Comparison of ENCODE assay signal across 22 cellular contexts in the genomic region with DNA sequence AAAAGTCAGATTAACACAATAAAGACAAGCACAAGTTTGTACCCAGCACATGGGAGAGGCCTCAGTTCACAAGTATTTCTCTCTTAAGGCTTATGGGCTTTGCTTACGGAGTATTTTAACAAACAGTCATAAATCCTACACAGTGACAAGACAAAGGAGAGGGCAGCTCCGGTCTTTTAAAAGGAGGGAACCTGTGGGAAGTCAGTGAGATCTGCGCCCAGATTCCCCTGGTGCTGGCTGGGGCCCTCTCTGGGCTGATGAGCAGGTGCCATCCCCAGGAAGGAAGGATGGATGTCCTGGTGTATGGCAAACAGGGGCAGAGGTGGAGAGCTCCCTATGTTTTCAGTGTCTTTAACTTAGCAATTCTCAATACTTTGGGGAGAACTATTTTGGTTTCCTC.
A peak's percentile ranks its signal among the peaks of the same experiment; 100 is the strongest.
DNase-seq lines count a peak whose midpoint lies in the region; ATAC-seq and TF ChIP-seq lines count a peak whose summit lies in the region.
"Had no signal": no experiment of that assay in that cellular context is flagged by ENCODE, and none has a peak within 500 bp of the region (broad histone marks: within the 10 kb centered on the region; RNA-seq: fewer than 3 reads in every experiment).

No MANE protein-coding gene starts in this region.

- TF ChIP-seq CTCF in H9 (conservative IDR thresholded peaks at IDR 0.05) = no peak
- no peak for TF ChIP-seq CTCF in IMR-90 (conservative IDR thresholded peaks at IDR 0.05; ENCODE audit: low read depth, low read length)
- TF ChIP-seq CTCF in GM10248 (IDR thresholded peaks at IDR 0.05; ENCODE audit: control extremely low read depth, extremely low read depth, low read depth, missing control alignments) = no peak

- no peaks in the 10 kb centered on the region for H3K9me1 ChIP-seq in IMR-90 (ENCODE audit: insufficient read depth, low read length)

- no peak overlapping the region for H3K4me3 ChIP-seq in IMR-90 (ENCODE audit: insufficient read depth, low read depth, low read length)
- H3K4me3 ChIP-seq: A549; BLaER1 treated with 17β-estradiol and CSF1 and Interleukin-3, amounts not matched to agents 10 nM and 100 nM had no signal

- H2AFZ ChIP-seq in H9 (ENCODE audit: low read length) = no peak overlapping the region
- no peak overlapping the region for H2AFZ ChIP-seq in IMR-90 (replicated peaks; ENCODE audit: low read length, poor library complexity)

- peaks cover 18 to 36% of the 10 kb centered on the region in 2 experiments for H3K4me1 Mint-ChIP-seq in H9
- H3K4me1 Mint-ChIP-seq: CD14-positive monocyte; CD8-positive, alpha-beta memory T cell had no signal

- no peaks in the 10 kb centered on the region for H3K36me3 ChIP-seq in IMR-90 (ENCODE audit: control insufficient read depth, insufficient read depth, low read length)
- H3K36me3 ChIP-seq: BE2C; BLaER1 treated with 17β-estradiol and CSF1 and Interleukin-3, amounts not matched to agents 10 nM and 100 nM had no signal

- peaks cover 3% of the 10 kb centered on the region for H3K27me3 Mint-ChIP-seq in H9 (ENCODE audit: low read depth)
- H3K27me3 Mint-ChIP-seq: CD4-positive, alpha-beta T cell had no signal

- H3K27ac ChIP-seq in H9 (ENCODE audit: insufficient read length, low read depth, low read length) (no peak overlapping the region), IMR-90 (ENCODE audit: insufficient read depth, low read length) (no peak overlapping the region)
- H3K27ac ChIP-seq: A549; BLaER1 treated with 17β-estradiol and CSF1 and Interleukin-3, amounts not matched to agents 10 nM and 100 nM had no signal

- H2BK120ac ChIP-seq in H9 (ENCODE audit: low read depth, low read length, poor library complexity, severe bottlenecking) (no peak overlapping the region), IMR-90 (ENCODE audit: low read depth, low read length) (no peak overlapping the region)

- H3K79me1 ChIP-seq in H9 (ENCODE audit: insufficient read depth, low read depth, low read length, poor library complexity, severe bottlenecking) (no peaks in the 10 kb centered on the region), IMR-90 (ENCODE audit: low read depth in 1 of 2, low read length in 2 of 2) (no peaks in the 10 kb centered on the region)

- H2BK5ac ChIP-seq in H9 (ENCODE audit: insufficient read length, low read length) (no peak overlapping the region), IMR-90 (ENCODE audit: low read depth, low read length, poor library complexity, severe bottlenecking) (no peak overlapping the region)

- no peaks in the 10 kb centered on the region for H3K23me2 ChIP-seq in H9 (ENCODE audit: insufficient read length, low read depth, low read length, poor library complexity, severe bottlenecking)

- DNase-seq in ELF-1 (ENCODE audit: low read depth, low spot score) (peak; percentile 11), H9 (no peak), IMR-90 (no peak), left kidney (ENCODE audit: low read depth, low spot score) (peak; percentile 50), GM10248 (ENCODE audit: extremely low spot score) (no peak), sciatic nerve (ENCODE audit: low spot score) (no peak)
- DNase-seq: 8988T; ACHN; AML-193; BE2C; CD4-positive, alpha-beta T cell; CD8-positive, alpha-beta memory T cell; DMS 273 treated with DMSO at 0.1 percent for 48 hours; DMS79; EL; GF-D8; GOT3 had no signal

- H2BK20ac ChIP-seq in H9 (ENCODE audit: low read depth, low read length, poor library complexity, severe bottlenecking) (no peak overlapping the region), IMR-90 (ENCODE audit: low read depth, low read length) (no peak overlapping the region)

- H2AK9ac ChIP-seq in IMR-90 (replicated peaks; ENCODE audit: low read depth, low read length, poor library complexity) = peak overlapping the region; percentile 52

- dilution Hi-C loops in IMR-90 (cut with HindIII; ENCODE audit: low sequenced_read_pairs, unreplicated experiment) = no loop called here

- H3K4ac ChIP-seq in H9 (ENCODE audit: low read depth, low read length) (no peak overlapping the region), IMR-90 (ENCODE audit: low read depth, low read length) (no peak overlapping the region)

- no peak overlapping the region for H3K4me3 Mint-ChIP-seq in H9
- H3K4me3 Mint-ChIP-seq: CD14-positive monocyte; CD4-positive, alpha-beta T cell; CD8-positive, alpha-beta memory T cell had no signal

- H3K23ac ChIP-seq in H9 (ENCODE audit: insufficient read length, low read depth, low read length) (no peak overlapping the region), IMR-90 (ENCODE audit: low read depth, low read length) (no peak overlapping the region)

- no CpG with 5 or more reads among the region's 3 CpGs for WGBS in H9 (ENCODE audit: extremely low coverage, insufficient read length, low lambda C conversion rate)
- no CpG with 5 or more reads among the region's 3 CpGs for WGBS in IMR-90 (ENCODE audit: extremely low coverage in 2 of 2, insufficient read length in 1 of 2), 2 experiments

- H3K56ac ChIP-seq in H9 (ENCODE audit: insufficient read length, low read depth, low read length) = no peak overlapping the region
- H3K56ac ChIP-seq in IMR-90 (ENCODE audit: extremely low read depth, insufficient read depth, low read length) = no peak overlapping the region

- H4K91ac ChIP-seq in H9 (ENCODE audit: insufficient read length, low read depth, low read length) (no peak overlapping the region), IMR-90 (ENCODE audit: insufficient read depth, low read depth, low read length) (no peak overlapping the region)

- H2AK5ac ChIP-seq in H9 (ENCODE audit: insufficient read length, low read length) = no peak overlapping the region
- no peak overlapping the region for H2AK5ac ChIP-seq in IMR-90 (ENCODE audit: low read depth, low read length)

- no peak overlapping the region for H4K5ac ChIP-seq in H9 (ENCODE audit: insufficient read length, low read depth, low read length)
- no peak overlapping the region for H4K5ac ChIP-seq in IMR-90 (ENCODE audit: low read depth, low read length)

- no peaks in the 10 kb centered on the region for H4K20me1 ChIP-seq in H9 (ENCODE audit: control insufficient read depth, insufficient read depth, insufficient read length)
- H4K20me1 ChIP-seq in IMR-90 (ENCODE audit: insufficient read depth, low read length) = no peaks in the 10 kb centered on the region
- H4K20me1 ChIP-seq: BLaER1 treated with 17β-estradiol and CSF1 and Interleukin-3, amounts not matched to agents 10 nM and 100 nM had no signal

- H3K4me1 ChIP-seq in H9 (ENCODE audit: insufficient read depth, low read length) = peaks cover 3% of the 10 kb centered on the region; the same call in 1 of the 2 replicates
- no peaks in the 10 kb centered on the region for H3K4me1 ChIP-seq in IMR-90 (ENCODE audit: control insufficient read depth, insufficient read depth, low read length)
- H3K4me1 ChIP-seq: A549, BE2C had no signal

- H3K14ac ChIP-seq in H9 (ENCODE audit: insufficient read depth, low read length) = no peak overlapping the region
- no peak overlapping the region for H3K14ac ChIP-seq in IMR-90 (replicated peaks; ENCODE audit: low read depth, low read length)

- TF ChIP-seq POLR2A in IMR-90 (IDR thresholded peaks at IDR 0.05; ENCODE audit: low read depth, low read length) = no peak

- H3T11ph ChIP-seq in H9 (ENCODE audit: low read length) = no peak overlapping the region

- TF ChIP-seq RAD21 in IMR-90 (IDR thresholded peaks at IDR 0.05; ENCODE audit: low read length) = no peak

- in situ Hi-C loops in IMR-90 (cut with MboI; ENCODE audit: low sequenced_read_pairs) = no loop called here

- H2BK15ac ChIP-seq in H9 (ENCODE audit: low read depth, low read length) = no peak overlapping the region
- H2BK15ac ChIP-seq in IMR-90 (ENCODE audit: low read depth, low read length) = no peak overlapping the region

- H3K18ac ChIP-seq in H9 (ENCODE audit: insufficient read length, low read depth, low read length) = no peak overlapping the region
- no peak overlapping the region for H3K18ac ChIP-seq in IMR-90 (ENCODE audit: low read depth, low read length)

- H3K9me3 Mint-ChIP-seq in H9 = peaks cover 7 to 77% of the 10 kb centered on the region in 2 experiments; a peak in 3 of 5 replicates

- intact Hi-C loops in IMR-90 (cut with micrococcal nuclease) (no loop called here), sciatic nerve (cut with DNase I) (no loop called here)

- H2BK12ac ChIP-seq in H9 (ENCODE audit: insufficient read length, low read depth, low read length) = no peak overlapping the region

- peak overlapping the region in 2 of 3 experiments; percentile 2 to 68; a peak in 3 of 7 replicates for H3K27ac Mint-ChIP-seq in H9
- H3K27ac Mint-ChIP-seq: CD14-positive monocyte; CD4-positive, alpha-beta T cell; CD8-positive, alpha-beta memory T cell had no signal

- no TSS peak for BruUV-seq in IMR-90 (replicated peaks; lab: Mats Ljungman, UMichigan)

- no peak for ATAC-seq in IMR-90 (ENCODE audit: low read depth)
- no peak for ATAC-seq in GM21737 (IDR thresholded peaks at IDR 0.05; ENCODE audit: unreplicated experiment)
- ATAC-seq in sciatic nerve = no peak
- ATAC-seq: A549, HCT116 had no signal

- H3K36me3 Mint-ChIP-seq in H9 (ENCODE audit: insufficient read depth in 1 of 3, low read depth in 3 of 3) = no peaks in the 10 kb centered on the region
- H3K36me3 Mint-ChIP-seq: CD14-positive monocyte; CD8-positive, alpha-beta memory T cell had no signal

- no peak overlapping the region for H4K8ac ChIP-seq in H9 (replicated peaks; ENCODE audit: insufficient read length, low read depth, low read length)
- no peak overlapping the region for H4K8ac ChIP-seq in IMR-90 (ENCODE audit: low read depth in 2 of 2, low read length in 2 of 2)

- POLR2A ChIA-PET in IMR-90 (lab: Charles Lee; ENCODE audit: unreplicated experiment) (no interaction called here), GM10248 (lab: Yijun Ruan, JAX) (no interaction called here)

- H3K79me2 ChIP-seq in H9 (ENCODE audit: insufficient read depth, low read length) = no peaks in the 10 kb centered on the region

- H3K9ac ChIP-seq in H9 (ENCODE audit: extremely low read depth, insufficient read length, low read length) (no peak overlapping the region), IMR-90 (ENCODE audit: low read depth, low read length) (no peak overlapping the region)
- H3K9ac ChIP-seq: BLaER1 treated with 17β-estradiol and CSF1 and Interleukin-3, amounts not matched to agents 10 nM and 100 nM had no signal

- H3K27me3 ChIP-seq in H9 (ENCODE audit: insufficient read depth, low read length) = no peaks in the 10 kb centered on the region
- no peaks in the 10 kb centered on the region for H3K27me3 ChIP-seq in IMR-90 (ENCODE audit: control insufficient read depth, insufficient read depth, low read length)
- H3K27me3 ChIP-seq: BE2C; BLaER1 treated with 17β-estradiol and CSF1 and Interleukin-3, amounts not matched to agents 10 nM and 100 nM had no signal

- CTCF ChIA-PET in IMR-90 (lab: Yijun Ruan, JAX) = no interaction called here
- CTCF ChIA-PET in GM10248 (lab: Yijun Ruan, JAX) = interaction anchor here (1.8 kb wide), 1 partner anchor 76 kb away, joined by 3 read pairs; no protein-coding TSS in a partner anchor

- H3K4me2 ChIP-seq in H9 (ENCODE audit: insufficient read depth, insufficient read length, low read length) (no peak overlapping the region), IMR-90 (ENCODE audit: low read depth, low read length) (no peak overlapping the region)
- H3K4me2 ChIP-seq: A549; BLaER1 treated with 17β-estradiol and CSF1 and Interleukin-3, amounts not matched to agents 10 nM and 100 nM had no signal

- H3K9me3 ChIP-seq in H9 (ENCODE audit: control insufficient read depth, low read depth, low read length) (no peaks in the 10 kb centered on the region), IMR-90 (ENCODE audit: control insufficient read depth, insufficient read depth, low read length) (peaks cover 16% of the 10 kb centered on the region)
- H3K9me3 ChIP-seq: A549, BE2C had no signal

Comparison
In these comparisons a context has a peak if more than half of its experiments do, and no peak if none do; other contexts are left out.
1. DNase-seq: peak in ELF-1 (single experiment) and left kidney (single experiment); none in H9 (single experiment), IMR-90 (single experiment), GM10248 (single experiment) and sciatic nerve (single experiment).